ENCODE assay signal across 13 cellular contexts in genomic region chr2:235026137-235026536, GRCh38.
DNase-seq lines count a peak whose midpoint lies in the region; ATAC-seq and TF ChIP-seq lines count a peak whose summit lies in the region.
"Had no signal": no experiment of that assay in that cellular context is flagged by ENCODE, and none has a peak within 500 bp of the region (broad histone marks: within the 10 kb centered on the region; RNA-seq: fewer than 3 reads in every experiment).

No MANE protein-coding gene starts in this region.

- H3K4me2 ChIP-seq in skeletal muscle satellite cell (ENCODE audit: low read length) = peak overlapping the region; percentile 61

- TF ChIP-seq CTCF in RWPE2 (IDR thresholded peaks at IDR 0.05; ENCODE audit: poor library complexity, severe bottlenecking) (no peak), fibroblast of pulmonary artery (IDR thresholded peaks at IDR 0.05; ENCODE audit: low read length, missing control alignments) (no peak)

- no peak overlapping the region for H3K4me3 ChIP-seq in RWPE2 (ENCODE audit: severe bottlenecking)
- no peak overlapping the region for H3K4me3 ChIP-seq in fibroblast of pulmonary artery (replicated peaks; ENCODE audit: low read depth, low read length)
- H3K4me3 ChIP-seq in skeletal muscle satellite cell (ENCODE audit: low read length) = peak overlapping the region; percentile 53

- H3K4me1 ChIP-seq in RWPE2 (ENCODE audit: insufficient read depth, poor library complexity, severe bottlenecking) (peaks cover 67% of the 10 kb centered on the region), skeletal muscle satellite cell (ENCODE audit: control insufficient read depth, insufficient read depth, low read length) (peaks cover 72% of the 10 kb centered on the region)

- DNase-seq in GM04504 (ENCODE audit: low read depth) (peak; percentile 71), RWPE2 (ENCODE audit: low spot score) (peak; percentile 92), fibroblast of pulmonary artery (ENCODE audit: low read depth) (peak; percentile 84), NAMALWA (ENCODE audit: low spot score) (no peak)
- DNase-seq: activated naive CD4-positive, alpha-beta T cell treated with anti-CD3 and anti-CD28 coated beads for 36 hours; Karpas-422; retina; stimulated activated naive CD8-positive, alpha-beta T cell treated with anti-CD3 and anti-CD28 coated beads, Interleukin-15, amount 100 ng/mL, for 72 hours; T-helper 2 cell had no signal

- H3K27ac ChIP-seq in RWPE2 (ENCODE audit: poor library complexity, severe bottlenecking) = peak overlapping the region; percentile 100

- H3K9me3 ChIP-seq in RWPE2 (ENCODE audit: severe bottlenecking) (no peaks in the 10 kb centered on the region), skeletal muscle satellite cell (replicated peaks; ENCODE audit: low read length) (no peaks in the 10 kb centered on the region)

- H3K36me3 ChIP-seq in RWPE2 (ENCODE audit: low read depth) (no peaks in the 10 kb centered on the region), skeletal muscle satellite cell (ENCODE audit: insufficient read depth, low read length) (peaks cover 8% of the 10 kb centered on the region)

- H3K9ac ChIP-seq in skeletal muscle satellite cell (ENCODE audit: low read depth, low read length) = peak overlapping the region; percentile 68

- H3K27me3 ChIP-seq in RWPE2 (ENCODE audit: insufficient read depth, poor library complexity, severe bottlenecking) = no peaks in the 10 kb centered on the region
- no peaks in the 10 kb centered on the region for H3K27me3 ChIP-seq in skeletal muscle satellite cell (ENCODE audit: control insufficient read depth, insufficient read depth, low read length)

- peak; percentile 64 for ATAC-seq in RWPE2 (ENCODE audit: low read depth)
- ATAC-seq in GM19452 (IDR thresholded peaks at IDR 0.05; ENCODE audit: unreplicated experiment) = no peak
- ATAC-seq in HG02759 (IDR thresholded peaks at IDR 0.05; ENCODE audit: unreplicated experiment) = no peak
- ATAC-seq in HG03196 (IDR thresholded peaks at IDR 0.05; ENCODE audit: unreplicated experiment) = no peak
- ATAC-seq: stimulated activated naive CD8-positive, alpha-beta T cell treated with anti-CD3 and anti-CD28 coated beads, Interleukin-15, amount 100 ng/mL, for 72 hours had no signal
